Comparison of ENCODE assay signal across 28 cellular contexts in genomic region chr6:96862560-96862959, GRCh38.
"Had no signal": no experiment of that assay in that cellular context is flagged by ENCODE, and none has a peak within 500 bp of the region (broad histone marks: within the 10 kb centered on the region; RNA-seq: fewer than 3 reads in every experiment).

No MANE protein-coding gene starts in this region.

- H3K4me1 Mint-ChIP-seq: activated naive CD4-positive, alpha-beta T cell treated with anti-CD3 and anti-CD28 coated beads, Interleukin-2, amount 10 ng/mL, durations not matched to agents 7 days and 5 days; activated naive CD8-positive, alpha-beta T cell treated with anti-CD3 and anti-CD28 coated beads, Interleukin-2, amount 10 ng/mL, durations not matched to agents 7 days and 5 days; naive B cell; stimulated activated memory B cell treated with anti-CD40 and anti-IgM and Interleukin-4, amounts not matched to agents 10 μg/mL and 1 μg/mL and 100 μg/mL, for 72 hours; stimulated activated naive CD8-positive, alpha-beta T cell treated with anti-CD3 and anti-CD28 coated beads, Interleukin-15, amount 100 ng/mL, for 72 hours had no signal

- H3K4me3 Mint-ChIP-seq: activated naive CD4-positive, alpha-beta T cell treated with anti-CD3 and anti-CD28 coated beads, Interleukin-2, amount 10 ng/mL, durations not matched to agents 7 days and 5 days; activated naive CD8-positive, alpha-beta T cell treated with anti-CD3 and anti-CD28 coated beads, Interleukin-2, amount 10 ng/mL, durations not matched to agents 7 days and 5 days; activated T-helper 1 cell treated with anti-CD3 and anti-CD28 coated beads, Interleukin-12 subunit alpha, Interleukin-12 subunit beta, Interleukin-2, Interleukin-4 antibody, amounts not matched to agents 30 ng/mL and 10 ng/mL and 1 ng/mL, durations not matched to agents 14 hours and 24 hours and 36 hours; naive B cell; stimulated activated memory B cell treated with anti-CD40 and anti-IgM and Interleukin-4, amounts not matched to agents 10 μg/mL and 1 μg/mL and 100 μg/mL, for 72 hours; stimulated activated naive CD8-positive, alpha-beta T cell treated with anti-CD3 and anti-CD28 coated beads, Interleukin-15, amount 100 ng/mL, for 72 hours had no signal

- ATAC-seq: activated CD4-positive, CD25-positive, alpha-beta regulatory T cell treated with anti-CD3 and anti-CD28 coated beads, Interleukin-2, amount 50 U/mL, for 24 hours; left ventricle myocardium superior; stimulated activated memory B cell treated with anti-CD40 and anti-IgM and Interleukin-4, amounts not matched to agents 10 μg/mL and 1 μg/mL and 100 μg/mL, for 72 hours; stimulated activated naive CD8-positive, alpha-beta T cell treated with anti-CD3 and anti-CD28 coated beads, Interleukin-15, amount 100 ng/mL, for 72 hours; upper lobe of right lung had no signal

- H3K36me3 Mint-ChIP-seq: activated naive CD4-positive, alpha-beta T cell treated with anti-CD3 and anti-CD28 coated beads, Interleukin-2, amount 10 ng/mL, durations not matched to agents 7 days and 5 days; activated naive CD8-positive, alpha-beta T cell treated with anti-CD3 and anti-CD28 coated beads, Interleukin-2, amount 10 ng/mL, durations not matched to agents 7 days and 5 days; stimulated activated memory B cell treated with anti-CD40 and anti-IgM and Interleukin-4, amounts not matched to agents 10 μg/mL and 1 μg/mL and 100 μg/mL, for 72 hours had no signal

- DNase-seq: activated CD4-positive, alpha-beta T cell treated with anti-CD3 and anti-CD28 coated beads for 48 hours; activated CD4-positive, alpha-beta T cell treated with anti-CD3 and anti-CD28 coated beads, Interleukin-2, amount 50 U/mL, for 48 hours; activated CD8-positive, alpha-beta memory T cell treated with anti-CD3 and anti-CD28 coated beads for 24 hours; activated effector memory CD4-positive, alpha-beta T cell treated with anti-CD3 and anti-CD28 coated beads, Interleukin-2, amount 50 U/mL, for 16 hours; activated naive CD4-positive, alpha-beta T cell treated with anti-CD3 and anti-CD28 coated beads, Interleukin-2, amount 10 ng/mL, durations not matched to agents 7 days and 5 days; activated naive CD8-positive, alpha-beta T cell treated with anti-CD3 and anti-CD28 coated beads, Interleukin-2, amount 10 ng/mL, durations not matched to agents 7 days and 5 days; activated T-cell treated with anti-CD3 and anti-CD28 coated beads, Interleukin-2, amount 50 U/mL, for 1 hour; brain microvascular endothelial cell; dorsolateral prefrontal cortex; effector memory CD4-positive, alpha-beta T cell; islet precursor cell; left ventricle myocardium superior; mammary epithelial cell; naive B cell; ovary; stimulated activated CD4-positive, alpha-beta T cell treated with anti-CD3 and anti-CD28 coated beads, Interleukin-1b, Interleukin-23, amount 100 ng/mL, for 48 hours; stimulated activated CD4-positive, alpha-beta T cell treated with anti-CD3 and anti-CD28 coated beads, Interleukin-4, amount 100 ng/mL, for 4 hours; stimulated activated CD8-positive, alpha-beta memory T cell treated with anti-CD3 and anti-CD28 coated beads, Interleukin-4, amount 100 ng/mL, for 48 hours; stimulated activated naive CD8-positive, alpha-beta T cell treated with anti-CD3 and anti-CD28 coated beads, Interleukin-15, amount 100 ng/mL, for 72 hours; substantia nigra; T1000; thyroid gland; upper lobe of right lung; WERI-Rb-1 had no signal

- H3K9me3 Mint-ChIP-seq: activated naive CD4-positive, alpha-beta T cell treated with anti-CD3 and anti-CD28 coated beads, Interleukin-2, amount 10 ng/mL, durations not matched to agents 7 days and 5 days; activated naive CD8-positive, alpha-beta T cell treated with anti-CD3 and anti-CD28 coated beads, Interleukin-2, amount 10 ng/mL, durations not matched to agents 7 days and 5 days; activated T-helper 1 cell treated with anti-CD3 and anti-CD28 coated beads, Interleukin-12 subunit alpha, Interleukin-12 subunit beta, Interleukin-2, Interleukin-4 antibody, amounts not matched to agents 30 ng/mL and 10 ng/mL and 1 ng/mL, durations not matched to agents 14 hours and 24 hours and 36 hours had no signal

- H3K27ac Mint-ChIP-seq: activated naive CD4-positive, alpha-beta T cell treated with anti-CD3 and anti-CD28 coated beads, Interleukin-2, amount 10 ng/mL, durations not matched to agents 7 days and 5 days; activated naive CD8-positive, alpha-beta T cell treated with anti-CD3 and anti-CD28 coated beads, Interleukin-2, amount 10 ng/mL, durations not matched to agents 7 days and 5 days; activated T-helper 1 cell treated with anti-CD3 and anti-CD28 coated beads, Interleukin-12 subunit alpha, Interleukin-12 subunit beta, Interleukin-2, Interleukin-4 antibody, amounts not matched to agents 30 ng/mL and 10 ng/mL and 1 ng/mL, durations not matched to agents 14 hours and 24 hours and 36 hours; naive B cell; progenitor cell of endocrine pancreas; stimulated activated memory B cell treated with anti-CD40 and anti-IgM and Interleukin-4, amounts not matched to agents 10 μg/mL and 1 μg/mL and 100 μg/mL, for 72 hours; stimulated activated naive CD8-positive, alpha-beta T cell treated with anti-CD3 and anti-CD28 coated beads, Interleukin-15, amount 100 ng/mL, for 72 hours had no signal
